Comparison of ENCODE assay signal across 9 cellular contexts in genomic region chr4:71009796-71010588, GRCh38. TPM values are rescaled to one million over a fixed set of nuclear protein-coding genes. Genes with fewer than 3 reads are reported as not detected.
DNase-seq lines count a peak whose midpoint lies in the region; ATAC-seq, FAIRE-seq and TF ChIP-seq lines count a peak whose summit lies in the region.
"Had no signal": no experiment of that assay in that cellular context is flagged by ENCODE, and none has a peak within 500 bp of the region (broad histone marks: within the 10 kb centered on the region; RNA-seq: fewer than 3 reads in every experiment).

No MANE protein-coding gene starts in this region.

- peak; percentile 91 for ATAC-seq in K562
- peak in 1 of 2 donors; percentile 64 for ATAC-seq in upper lobe of left lung (ENCODE audit: low FRiP score in 2 of 2)
- ATAC-seq in HG03025 (IDR thresholded peaks at IDR 0.05; ENCODE audit: low FRiP score, unreplicated experiment) = no peak

- H3K4me2 ChIP-seq in K562 (ENCODE audit: insufficient read depth, low read length) = no peak overlapping the region

- H3K79me2 ChIP-seq in K562 (ENCODE audit: control insufficient read depth, insufficient read depth, low read length) = peaks cover 15% of the 10 kb centered on the region; the same call in 2 of the 3 replicates

- no peaks in the 10 kb centered on the region for H3K9me3 Mint-ChIP-seq in activated naive CD4-positive, alpha-beta T cell treated with anti-CD3 and anti-CD28 coated beads, Interleukin-2, amount 50 U/mL, for 24 hours

- peak; percentile 30 to 45 for TF ChIP-seq RAD21 in K562 (CRISPR knock-in tag; conservative IDR thresholded peaks at IDR 0.05 in 1 of 2, IDR thresholded peaks at IDR 0.05 in 1 of 2)

- no peaks in the 10 kb centered on the region; a peak in 1 of 3 replicates for H3K36me3 ChIP-seq in HEK293 (ENCODE audit: control insufficient read depth in 2 of 2, insufficient read depth in 1 of 2, low read length in 2 of 2)
- peaks cover 6% of the 10 kb centered on the region; the same call in 2 of the 3 replicates for H3K36me3 ChIP-seq in K562 (ENCODE audit: control insufficient read depth, insufficient read depth, low read length)
- H3K36me3 ChIP-seq in kidney (ENCODE audit: control insufficient read depth in 1 of 2, insufficient read depth in 2 of 2, low read length in 2 of 2) = no peaks in the 10 kb centered on the region
- no peaks in the 10 kb centered on the region for H3K36me3 ChIP-seq in upper lobe of left lung
- H3K36me3 ChIP-seq: HAP-1 had no signal

- H3K9me1 ChIP-seq in K562 (ENCODE audit: control insufficient read depth, insufficient read depth, low read length) = no peaks in the 10 kb centered on the region

- no peaks in the 10 kb centered on the region for H3K27me3 ChIP-seq in K562 (ENCODE audit: control insufficient read depth in 2 of 2, insufficient read depth in 2 of 2, low read length in 2 of 2)
- no peaks in the 10 kb centered on the region for H3K27me3 ChIP-seq in upper lobe of left lung

- TF ChIP-seq CTCF in HEK293 (tag by site-specific recombination; IDR thresholded peaks at IDR 0.05) (no peak), K562 (IDR thresholded peaks at IDR 0.05 in 2 of 3, conservative IDR thresholded peaks at IDR 0.05 in 1 of 3; ENCODE audit: insufficient read depth in 2 of 3, low read depth in 1 of 3, low read length in 3 of 3) (peak; percentile 37 to 71 (median 66); a peak in 5 of 6 replicates), kidney (IDR thresholded peaks at IDR 0.05; ENCODE audit: borderline replicate concordance, extremely low read depth, insufficient read depth) (peak; percentile 55), upper lobe of left lung (IDR thresholded peaks at IDR 0.05) (peak; percentile 26 to 62 (median 50))

- no peaks in the 10 kb centered on the region for H3K9me3 ChIP-seq in HEK293 (ENCODE audit: control insufficient read depth, insufficient read depth, low read depth, low read length)
- H3K9me3 ChIP-seq in K562 (replicated peaks; ENCODE audit: control insufficient read depth, insufficient read depth, low read depth, low read length) = 0 out of 2 replicates have a peak, but pooled peaks cover 1% of the 10 kb centered on the region
- no peaks in the 10 kb centered on the region for H3K9me3 ChIP-seq in kidney (ENCODE audit: control insufficient read depth in 1 of 2, low read length in 2 of 2)
- H3K9me3 ChIP-seq in upper lobe of left lung = no peaks in the 10 kb centered on the region
- H3K9me3 ChIP-seq: HAP-1 had no signal

- no peak for DNase-seq in activated naive CD4-positive, alpha-beta T cell treated with Interleukin-2 at 50 U/mL for 16 hours
- DNase-seq in NCI-H345 (lab: John Stamatoyannopoulos, UW) (peak; percentile 15), K562 (ENCODE audit: extremely low read depth in 1 of 4, low spot score in 3 of 4) (peak; percentile 46 to 62 (median 52)), kidney (no peak), upper lobe of left lung (no peak)

- FAIRE-seq in K562 (lab: Jason Lieb, UNC) (peak; percentile 80), kidney (lab: Jason Lieb, UNC) (peak; percentile 57)

- H4K20me1 ChIP-seq in K562 (replicated peaks; ENCODE audit: control insufficient read depth, insufficient read depth, low read length) = no peaks in the 10 kb centered on the region

- intact Hi-C loops in K562 (cut with micrococcal nuclease) (loop anchor here (5.0 kb wide), 3 partner anchors 108 to 358 kb away; partner anchors contain the start of genes GRSF1 and MOB1B), kidney (cut with DNase I) (loop anchor here (10.0 kb wide), 1 partner anchor 355 kb away; no protein-coding TSS in a partner anchor)

- TF ChIP-seq POLR2A in K562 (conservative IDR thresholded peaks at IDR 0.05) (no peak), upper lobe of left lung (IDR thresholded peaks at IDR 0.05) (no peak)

- no peak overlapping the region for H3K27ac ChIP-seq in HEK293 (ENCODE audit: extremely low read depth, low read depth, low read length)
- H3K27ac ChIP-seq in K562 (ENCODE audit: extremely low read depth, low read depth, low read length) = no peak overlapping the region
- H3K27ac ChIP-seq in kidney (ENCODE audit: low read depth in 2 of 2, low read length in 2 of 2) = no peak overlapping the region
- H3K27ac ChIP-seq in upper lobe of left lung = no peak overlapping the region

- H3K4me3 ChIP-seq in HEK293 (ENCODE audit: low read depth, low read length) (no peak overlapping the region), K562 (no peak overlapping the region), kidney (ENCODE audit: low read length in 2 of 2) (no peak overlapping the region), upper lobe of left lung (no peak overlapping the region)
- H3K4me3 ChIP-seq: HAP-1 had no signal

- H3K4me3 Mint-ChIP-seq in activated naive CD4-positive, alpha-beta T cell treated with anti-CD3 and anti-CD28 coated beads, Interleukin-2, amount 50 U/mL, for 24 hours = no peak overlapping the region

- peaks cover 5% of the 10 kb centered on the region for H3K36me3 Mint-ChIP-seq in activated naive CD4-positive, alpha-beta T cell treated with anti-CD3 and anti-CD28 coated beads, Interleukin-2, amount 50 U/mL, for 24 hours

- no TSS peak for BruUV-seq in K562 (replicated peaks; lab: Mats Ljungman, UMichigan)

- H3K27ac Mint-ChIP-seq in activated naive CD4-positive, alpha-beta T cell treated with anti-CD3 and anti-CD28 coated beads, Interleukin-2, amount 50 U/mL, for 24 hours = peak overlapping the region; percentile 38

- 0% methylated on average over 3 of the region's 3 CpGs for WGBS in K562 (ENCODE audit: insufficient coverage, low coverage, missing lambda C conversion rate)
- 5 to 8% methylated on average over 3 of the region's 3 CpGs for WGBS in upper lobe of left lung, 2 donors

- H3K4me1 Mint-ChIP-seq in activated naive CD4-positive, alpha-beta T cell treated with anti-CD3 and anti-CD28 coated beads, Interleukin-2, amount 50 U/mL, for 24 hours = peaks cover 57% of the 10 kb centered on the region

- no peak for TF ChIP-seq EP300 in K562 (IDR thresholded peaks at IDR 0.05; ENCODE audit: low read length)
- TF ChIP-seq EP300 in upper lobe of left lung (IDR thresholded peaks at IDR 0.05) = no peak

- H3K27me3 Mint-ChIP-seq in activated naive CD4-positive, alpha-beta T cell treated with anti-CD3 and anti-CD28 coated beads, Interleukin-2, amount 50 U/mL, for 24 hours = no peaks in the 10 kb centered on the region

- H3K4me1 ChIP-seq in HEK293 (ENCODE audit: control insufficient read depth, insufficient read depth, low read length) (no peaks in the 10 kb centered on the region), K562 (replicated peaks in 1 of 2; ENCODE audit: control insufficient read depth in 2 of 2, insufficient read depth in 2 of 2, low read length in 2 of 2) (peaks cover 0 to 4% of the 10 kb centered on the region in 2 experiments; a peak in 1 of 5 replicates), kidney (ENCODE audit: control insufficient read depth in 1 of 2, insufficient read depth in 1 of 2, low read depth in 1 of 2, low read length in 2 of 2) (no peaks in the 10 kb centered on the region), upper lobe of left lung (no peaks in the 10 kb centered on the region)

- CTCF ChIA-PET in HEK293 (lab: Yijun Ruan, JAX) = interaction anchor here (0.5 to 2.6 kb wide), 9 partner anchors 14 to 1422 kb away, joined by 3 to 20 read pairs (median 4); no protein-coding TSS in a partner anchor
- CTCF ChIA-PET in K562 (lab: Yijun Ruan, JAX; ENCODE audit: low intra/inter-chr PET ratio) = interaction anchor here (0.7 to 1.2 kb wide), 6 partner anchors 8 to 410 kb away, joined by 3 to 6 read pairs (median 4); no protein-coding TSS in a partner anchor

- no peak overlapping the region for H2AFZ ChIP-seq in K562 (ENCODE audit: low read depth, low read length)

- in situ Hi-C loops in K562 (cut with MboI) = no loop called here

- H3K9ac ChIP-seq in K562 (ENCODE audit: insufficient read depth in 1 of 2, low read depth in 2 of 2, low read length in 2 of 2) (no peak overlapping the region), kidney (ENCODE audit: low read length in 2 of 2) (peak overlapping the region in 1 of 2 donors; percentile 15)

- POLR2A ChIA-PET in HEK293 (lab: Yijun Ruan, JAX) (interaction anchor here (0.9 kb wide), 1 partner anchor 17 kb away, joined by 6 read pairs; the partner anchor contains the start of gene DCK), K562 (lab: Yijun Ruan, JAX) (interaction anchor here (0.7 to 1.3 kb wide), 3 partner anchors 15 to 172 kb away, joined by 3 to 6 read pairs (median 3); no protein-coding TSS in a partner anchor)

TF ChIP-seq in K562, 482 proteins besides CTCF, POLR2A, EP300 and RAD21 (continues in another document):
- TF ChIP-seq SNIP1 (IDR thresholded peaks at IDR 0.05; ENCODE audit: low read depth) (no peak; the same call in 1 of the 2 replicates), FOSL1 (tag; conservative IDR thresholded peaks at IDR 0.05) (no peak), ZNF384 (IDR thresholded peaks at IDR 0.05; ENCODE audit: low read depth, low read length) (peak; percentile 94), ARID1B (IDR thresholded peaks at IDR 0.05) (peak; percentile 7; the same call in 1 of the 2 replicates)

RNA-seq across cellular contexts. Expression of gene DCK, which starts 16.5 kb away (rescaled TPM):
- total RNA-seq in K562 (2011; cell fraction: chromatin; rRNA removed; ENCODE audit: low replicate concordance) = 2.4 and 39.4 TPM in 2 replicates
- total RNA-seq in K562 (2011; cell fraction: nucleolus; rRNA removed) = 1.7 and 2.2 TPM in 2 replicates
- 3.5 and 7.2 TPM in 2 replicates for total RNA-seq in K562 (2011; cell fraction: nucleoplasm; rRNA removed)
- total RNA-seq in K562 (2014; rRNA removed) (11.3 and 14.2 TPM in 2 replicates), K562 (2014; rRNA removed; fragmentation: Illumina TruSeq; extraction: Trizol) (21.8 and 24.9 TPM in 2 replicates), K562 (2015; rRNA removed; fragmentation: Illumina TruSeq; extraction: Trizol) (19.3 and 20.9 TPM in 2 replicates), K562 (2021) (18.1 and 18.5 TPM in 2 replicates), kidney (15.2 TPM), upper lobe of left lung (10 to 100 TPM; 11.5 to 20.8 (median 15.6) TPM)
- polyA plus RNA-seq in K562 (2011; rRNA removed) (12.0 and 14.4 TPM in 2 replicates), K562 (2014; fragmentation: Illumina TruSeq; extraction: Trizol) (21.1 and 25.8 TPM in 2 replicates), K562 (2014; fragmentation: Nextera tagmentation; extraction: Ambion mirVana) (10 to 100 TPM; 19.6 to 21.2 TPM), K562 (2014; rRNA removed) (15.8 and 16.7 TPM in 2 replicates), kidney (ENCODE audit: insufficient read depth, low read depth, low replicate concordance) (5.5 TPM)
- polyA plus RNA-seq in K562 (2011; cell fraction: cytosol; rRNA removed) = 3.3 and 6.8 TPM in 2 replicates
- 2.4 and 3.8 TPM in 2 replicates for polyA plus RNA-seq in K562 (2011; cell fraction: nucleus; rRNA removed)
- 14.8 and 21.4 TPM in 2 replicates for polyA plus RNA-seq in K562 (2012)
- 8.5 and 11.5 TPM in 2 replicates for polyA minus RNA-seq in K562 (2011; rRNA and poly(A)+ RNA removed)
- 6.8 and 8.3 TPM in 2 replicates for polyA minus RNA-seq in K562 (2011; cell fraction: cytosol; rRNA and poly(A)+ RNA removed)
- 2.4 and 4.7 TPM in 2 replicates for polyA minus RNA-seq in K562 (2011; cell fraction: nucleus; rRNA and poly(A)+ RNA removed)

Comparison
In these comparisons a context has a peak if more than half of its experiments do, and no peak if none do; other contexts are left out.
1. DNase-seq: peak in NCI-H345 (single experiment) and K562 (4 of 4); none in activated naive CD4-positive, alpha-beta T cell treated with Interleukin-2 at 50 U/mL for 16 hours (single experiment), kidney (single experiment) and upper lobe of left lung (0 of 2).